Comparison of ENCODE assay signal across 12 cellular contexts in genomic region chr5:1315018-1315708, GRCh38. TPM values are rescaled to one million over a fixed set of nuclear protein-coding genes. Genes with fewer than 3 reads are reported as not detected.
DNase-seq lines count a peak whose midpoint lies in the region; ATAC-seq and TF ChIP-seq lines count a peak whose summit lies in the region.
"Had no signal": no experiment of that assay in that cellular context is flagged by ENCODE, and none has a peak within 500 bp of the region (broad histone marks: within the 10 kb centered on the region; RNA-seq: fewer than 3 reads in every experiment).

No MANE protein-coding gene starts in this region.

- intact Hi-C loops in CD8-positive, alpha-beta T cell (cut with DNase I, micrococcal nuclease): loop anchor here in 1 of 2 experiments (1.0 to 5.0 kb wide), 3 partner anchors 28 to 327 kb away; no protein-coding TSS in a partner anchor
- intact Hi-C loops in vagina (cut with DNase I): no loop called here

- POLR2A ChIA-PET in CD8-positive, alpha-beta T cell (lab: Charles Lee): interaction anchor here (1.2 to 1.7 kb wide), 4 partner anchors 11 to 30 kb away, joined by 3 to 7 read pairs (median 4); partner anchors contain the start of genes CLPTM1L and TERT
- POLR2A ChIA-PET in WTC11 (lab: Charles Lee): no interaction called here

- peaks cover 61% of the 10 kb centered on the region for H3K4me1 Mint-ChIP-seq in CD8-positive, alpha-beta T cell (ENCODE audit: low read depth)
- peaks cover 33% of the 10 kb centered on the region for H3K4me1 Mint-ChIP-seq in WTC11

- peak overlapping the region; percentile 82 for H3K4me3 Mint-ChIP-seq in CD8-positive, alpha-beta T cell
- 0 out of 2 replicates have a peak overlapping the region, but pooled peaks have one; percentile 33 for H3K4me3 Mint-ChIP-seq in WTC11

- no peaks in the 10 kb centered on the region for H3K27me3 ChIP-seq in CD8-positive, alpha-beta T cell (ENCODE audit: insufficient read depth, low read length)
- H3K27me3 ChIP-seq in mucosa of rectum (ENCODE audit: control insufficient read depth in 2 of 2, insufficient read depth in 2 of 2, low read length in 2 of 2) (no peaks in the 10 kb centered on the region), vagina (no peaks in the 10 kb centered on the region)

- H3K9me3 Mint-ChIP-seq in CD8-positive, alpha-beta T cell: peaks cover 12% of the 10 kb centered on the region
- peaks cover 15% of the 10 kb centered on the region for H3K9me3 Mint-ChIP-seq in WTC11

- H3K27ac ChIP-seq in CD8-positive, alpha-beta T cell (ENCODE audit: low read depth, low read length): no peak overlapping the region
- peak overlapping the region; percentile 92 to 94 for H3K27ac ChIP-seq in mucosa of rectum (ENCODE audit: low read depth in 2 of 2, low read length in 2 of 2)
- H3K27ac ChIP-seq in vagina: no peak overlapping the region

- peak overlapping the region; percentile 54 for H3K4me3 ChIP-seq in CD8-positive, alpha-beta T cell (ENCODE audit: low read depth, low read length)
- H3K4me3 ChIP-seq in mucosa of rectum (ENCODE audit: low read length in 2 of 2) (peak overlapping the region; percentile 61 to 72), vagina (no peak overlapping the region)

- no peaks in the 10 kb centered on the region for H3K27me3 Mint-ChIP-seq in CD8-positive, alpha-beta T cell (ENCODE audit: low read depth)
- H3K27me3 Mint-ChIP-seq in WTC11 (ENCODE audit: low read depth): peaks cover 5% of the 10 kb centered on the region

- no peak for ATAC-seq in CD8-positive, alpha-beta T cell
- ATAC-seq in GM21717 (IDR thresholded peaks at IDR 0.05; ENCODE audit: unreplicated experiment) (peak; percentile 0), WTC11 (no peak), GM19452 (IDR thresholded peaks at IDR 0.05; ENCODE audit: unreplicated experiment) (no peak), GM19463 (IDR thresholded peaks at IDR 0.05; ENCODE audit: unreplicated experiment) (no peak)

- peaks cover 5% of the 10 kb centered on the region for H3K36me3 ChIP-seq in CD8-positive, alpha-beta T cell (ENCODE audit: insufficient read depth, low read length)
- peaks cover 21% of the 10 kb centered on the region in 2 donors for H3K36me3 ChIP-seq in mucosa of rectum (ENCODE audit: control insufficient read depth in 2 of 2, insufficient read depth in 2 of 2, low read length in 2 of 2)
- H3K36me3 ChIP-seq in vagina: peaks cover 0 to 25% of the 10 kb centered on the region in 2 donors

- no peaks in the 10 kb centered on the region for H3K9me3 ChIP-seq in CD8-positive, alpha-beta T cell (ENCODE audit: low read length)
- H3K9me3 ChIP-seq in mucosa of rectum (ENCODE audit: control insufficient read depth in 2 of 2, low read length in 2 of 2): no peaks in the 10 kb centered on the region
- no peaks in the 10 kb centered on the region for H3K9me3 ChIP-seq in vagina

- CTCF ChIA-PET in CD8-positive, alpha-beta T cell (lab: Charles Lee): interaction anchor here (0.7 to 2.2 kb wide), 6 partner anchors 16 to 330 kb away, joined by 3 to 6 read pairs (median 4); partner anchors contain the start of gene TERT
- CTCF ChIA-PET in WTC11 (lab: Charles Lee): interaction anchor here (1.2 to 1.3 kb wide), 2 partner anchors 12 to 65 kb away, joined by 5 to 8 read pairs; no protein-coding TSS in a partner anchor

- peaks cover 58% of the 10 kb centered on the region for H3K4me1 ChIP-seq in CD8-positive, alpha-beta T cell (ENCODE audit: insufficient read depth, low read length)
- H3K4me1 ChIP-seq in mucosa of rectum (ENCODE audit: control insufficient read depth in 2 of 2, insufficient read depth in 2 of 2, low read length in 2 of 2) (peaks cover 34 to 38% of the 10 kb centered on the region in 2 donors), vagina (peaks cover 17% of the 10 kb centered on the region)

- no peak for TF ChIP-seq POLR2A in vagina (IDR thresholded peaks at IDR 0.05)

- H3K27ac Mint-ChIP-seq in CD8-positive, alpha-beta T cell: peak overlapping the region; percentile 94
- peak overlapping the region; percentile 63; the same call in 1 of the 2 replicates for H3K27ac Mint-ChIP-seq in WTC11

- peak overlapping the region; percentile 68 to 70 for H3K9ac ChIP-seq in mucosa of rectum (ENCODE audit: low read depth in 1 of 2, low read length in 2 of 2)

- peaks cover 29% of the 10 kb centered on the region for H3K36me3 Mint-ChIP-seq in CD8-positive, alpha-beta T cell
- peaks cover 23% of the 10 kb centered on the region for H3K36me3 Mint-ChIP-seq in WTC11

- DNase-seq in CD8-positive, alpha-beta T cell: no peak
- DNase-seq in WTC11 (ENCODE audit: low spot score) (no peak), HT-29 (ENCODE audit: low spot score) (no peak), vagina (ENCODE audit: extremely low spot score in 2 of 2) (no peak)
- DNase-seq: foreskin fibroblast, GF-D8 had no signal

- TF ChIP-seq CTCF in CD8-positive, alpha-beta T cell (IDR thresholded peaks at IDR 0.05): no peak
- TF ChIP-seq CTCF in WTC11 (IDR thresholded peaks at IDR 0.05): no peak
- no peak for TF ChIP-seq CTCF in vagina (IDR thresholded peaks at IDR 0.05)

TF ChIP-seq in WTC11, 78 proteins besides CTCF, POLR2A, EP300 and RAD21 (continues in another document):
- TF ChIP-seq ZSCAN18 (CRISPR knock-in tag; IDR thresholded peaks at IDR 0.05) (no peak), PREB (CRISPR knock-in tag; IDR thresholded peaks at IDR 0.05; ENCODE audit: borderline replicate concordance) (no peak), NFE2L1 (CRISPR knock-in tag; IDR thresholded peaks at IDR 0.05) (no peak), ZNF396 (CRISPR knock-in tag; IDR thresholded peaks at IDR 0.05; ENCODE audit: borderline replicate concordance) (no peak), STAT6 (CRISPR knock-in tag; conservative IDR thresholded peaks at IDR 0.05; ENCODE audit: low read depth) (no peak), ATF6 (CRISPR knock-in tag; IDR thresholded peaks at IDR 0.05) (no peak), NR2C2 (CRISPR knock-in tag; IDR thresholded peaks at IDR 0.05) (no peak), TEAD4 (CRISPR knock-in tag; IDR thresholded peaks at IDR 0.05) (no peak), ZNF138 (CRISPR knock-in tag; conservative IDR thresholded peaks at IDR 0.05) (no peak), ZNF416 (CRISPR knock-in tag; IDR thresholded peaks at IDR 0.05) (no peak), GTF2I (CRISPR knock-in tag; conservative IDR thresholded peaks at IDR 0.05) (no peak)

RNA-seq across cellular contexts. Expression of gene TERT, which starts 20.3 kb away (rescaled TPM):
- under 1 TPM in 1 of 2 experiments, not detected in 1; 0.08 TPM for total RNA-seq in CD8-positive, alpha-beta T cell
- total RNA-seq in WTC11 (2021) (40.4 to 42.9 TPM (median 40.5 TPM) in 3 replicates), vagina (not detected)
- total RNA-seq in HT-29 (2014; rRNA removed; shearing (Covaris generic)): 0.23 and 4.9 TPM in 2 replicates
- total RNA-seq: lung microvascular endothelial cell, urinary bladder had no signal

RNA-seq across cellular contexts. Expression of gene CLPTM1L, which starts 29.7 kb away (rescaled TPM):
- total RNA-seq in CD8-positive, alpha-beta T cell: 10 to 100 TPM; 56.8 to 58.9 TPM
- total RNA-seq in WTC11 (2021) (73.4 to 92.8 TPM (median 73.8 TPM) in 3 replicates), vagina (40.0 TPM)
- 392 and 406 TPM in 2 replicates for total RNA-seq in HT-29 (2014; rRNA removed; shearing (Covaris generic))

Comparison
In these comparisons a context has a peak if more than half of its experiments do, and no peak if none do; other contexts are left out.
1. H3K27ac ChIP-seq: peak in mucosa of rectum (2 of 2); none in CD8-positive, alpha-beta T cell (single experiment) and vagina (single experiment).
2. H3K4me3 ChIP-seq: peak in CD8-positive, alpha-beta T cell (single experiment) and mucosa of rectum (2 of 2); none in vagina (0 of 2).